In genomic region chr3:68306571-68306970, GRCh38 we compare ENCODE assay signal across 11 cellular contexts.
DNase-seq lines count a peak whose midpoint lies in the region; ATAC-seq and TF ChIP-seq lines count a peak whose summit lies in the region.
"Had no signal": no experiment of that assay in that cellular context is flagged by ENCODE, and none has a peak within 500 bp of the region (broad histone marks: within the 10 kb centered on the region; RNA-seq: fewer than 3 reads in every experiment).

No MANE protein-coding gene starts in this region.

- H3K9me3 Mint-ChIP-seq in neural crest cell, result peaks cover 2% of the 10 kb centered on the region

- H3K4me3 Mint-ChIP-seq in neural crest cell, result no peak overlapping the region
- H3K4me3 Mint-ChIP-seq: natural killer cell had no signal

- peaks cover 4% of the 10 kb centered on the region for H3K27me3 Mint-ChIP-seq in neural crest cell (ENCODE audit: low read depth)

- in situ Hi-C loops in KBM-7 (cut with MboI; ENCODE audit: low pct_unique_long_range_greater_than_20kb, low sequenced_read_pairs), result no loop called here

- TF ChIP-seq CTCF in neural crest cell (conservative IDR thresholded peaks at IDR 0.05), result no peak

- intact Hi-C loops in left colon (cut with DNase I, micrococcal nuclease), result no loop called here

- no peaks in the 10 kb centered on the region for H3K36me3 Mint-ChIP-seq in neural crest cell (ENCODE audit: low read depth)
- H3K36me3 Mint-ChIP-seq: natural killer cell had no signal

- peak; percentile 4 for DNase-seq in DMS53 (lab: John Stamatoyannopoulos, UW)
- DNase-seq in DMS53 treated with DMSO at 0.1 percent for 48 hours (lab: John Stamatoyannopoulos, UW; ENCODE audit: unreplicated experiment), result no peak
- peak; percentile 19 for DNase-seq in KBM-7
- peak; percentile 1 for DNase-seq in dermis blood vessel endothelial cell
- DNase-seq in neural crest cell (ENCODE audit: low read depth, low spot score), result peak; percentile 51
- DNase-seq in left colon, result no peak
- no peak for DNase-seq in NCI-H1694 (lab: John Stamatoyannopoulos, UW)
- DNase-seq: natural killer cell; NCI-H2029; stimulated activated CD4-positive, alpha-beta T cell treated with anti-CD3 and anti-CD28 coated beads, Interleukin-4, amount 100 ng/mL, for 1 hour had no signal

- no peak overlapping the region for H3K27ac Mint-ChIP-seq in neural crest cell (ENCODE audit: unreplicated experiment)
- H3K27ac Mint-ChIP-seq: natural killer cell had no signal

- H3K4me1 Mint-ChIP-seq in neural crest cell, result no peaks in the 10 kb centered on the region
- H3K4me1 Mint-ChIP-seq: natural killer cell had no signal

- ATAC-seq in HG02798 (IDR thresholded peaks at IDR 0.05; ENCODE audit: poor library complexity, unreplicated experiment) (no peak), left colon (no peak)
- ATAC-seq: natural killer cell had no signal

Comparison
In these comparisons a context has a peak if more than half of its experiments do, and no peak if none do; other contexts are left out.
1. DNase-seq: peak in DMS53 (single experiment), KBM-7 (single experiment), dermis blood vessel endothelial cell (single experiment) and neural crest cell (single experiment); none in DMS53 treated with DMSO at 0.1 percent for 48 hours (single experiment), left colon (0 of 2) and NCI-H1694 (single experiment).